In genomic region chr1:234488054-234488953, GRCh38 we compare ENCODE assay signal across 10 cellular contexts. TPM values are rescaled to one million over a fixed set of nuclear protein-coding genes. Genes with fewer than 3 reads are reported as not detected.
DNase-seq lines count a peak whose midpoint lies in the region; ATAC-seq, FAIRE-seq and TF ChIP-seq lines count a peak whose summit lies in the region.
"Had no signal": no experiment of that assay in that cellular context is flagged by ENCODE, and none has a peak within 500 bp of the region (broad histone marks: within the 10 kb centered on the region; RNA-seq: fewer than 3 reads in every experiment).

No MANE protein-coding gene starts in this region.

- CTCF ChIA-PET in HepG2 (lab: Yijun Ruan, JAX; ENCODE audit: low intra/inter-chr PET ratio, low total read pairs), result no interaction called here

- peak overlapping the region; percentile 89 for H3K27ac Mint-ChIP-seq in activated T-cell treated with anti-CD3 and anti-CD28 coated beads, Interleukin-2, amount 50 U/mL, for 72 hours
- H3K27ac Mint-ChIP-seq: CD4-positive, CD25-positive, alpha-beta regulatory T cell had no signal

- H3K4me2 ChIP-seq in HepG2 (ENCODE audit: low read depth, low read length), result peak overlapping the region; percentile 72; the same call in 1 of the 2 replicates

- TF ChIP-seq POLR2A in HepG2 (IDR thresholded peaks at IDR 0.05; ENCODE audit: insufficient read depth in 1 of 2, low read depth in 2 of 2, low read length in 2 of 2), result no peak
- no peak for TF ChIP-seq POLR2A in right lobe of liver (IDR thresholded peaks at IDR 0.05)
- TF ChIP-seq POLR2A in heart left ventricle (IDR thresholded peaks at IDR 0.05), result no peak

- H3K4me1 Mint-ChIP-seq in activated T-cell treated with anti-CD3 and anti-CD28 coated beads, Interleukin-2, amount 50 U/mL, for 72 hours (ENCODE audit: low read depth), result peaks cover 45% of the 10 kb centered on the region

- ATAC-seq in HepG2, result no peak
- ATAC-seq in right lobe of liver, result no peak
- ATAC-seq in HG03280 (IDR thresholded peaks at IDR 0.05; ENCODE audit: unreplicated experiment), result peak; percentile 56
- ATAC-seq in activated T-cell treated with anti-CD3 and anti-CD28 coated beads, Interleukin-2, amount 50 U/mL, for 72 hours (replicated peaks in 1 of 2), result peak; percentile 95 to 97
- ATAC-seq in stimulated activated naive CD8-positive, alpha-beta T cell treated with anti-CD3 and anti-CD28 coated beads, Interleukin-15, Interleukin-2, amounts not matched to agents 100 U/mL and 50 U/mL, for 24 hours, result peak; percentile 94
- ATAC-seq in heart left ventricle, result no peak
- no peak for ATAC-seq in HG03039 (IDR thresholded peaks at IDR 0.05; ENCODE audit: unreplicated experiment)
- no peak for ATAC-seq in GM18519 (IDR thresholded peaks at IDR 0.05; ENCODE audit: low FRiP score, unreplicated experiment)
- ATAC-seq: HCT116 had no signal

- WGBS in HepG2 (ENCODE audit: low lambda C conversion rate), result 69% methylated on average over 9 of the region's 9 CpGs
- 70% methylated on average over 8 of the region's 9 CpGs for WGBS in right lobe of liver (ENCODE audit: insufficient coverage, low coverage, low lambda C conversion rate, missing lambda C conversion rate)
- WGBS in heart left ventricle, 4 donors, result 89 to 90% (median 89%) methylated on average over 9 of the region's 9 CpGs

- no peaks in the 10 kb centered on the region for H3K36me3 ChIP-seq in HepG2 (replicated peaks in 1 of 2; ENCODE audit: control insufficient read depth in 1 of 2, insufficient read depth in 2 of 2, low read length in 2 of 2)
- H3K36me3 ChIP-seq in right lobe of liver, result no peaks in the 10 kb centered on the region
- no peaks in the 10 kb centered on the region for H3K36me3 ChIP-seq in heart left ventricle

- in situ Hi-C loops in HepG2 (cut with HindIII; ENCODE audit: extremely low pct_ligation_motif_present, low pct_unique_long_range_greater_than_20kb), result no loop called here

- TF ChIP-seq RAD21 in HepG2 (CRISPR knock-in tag; IDR thresholded peaks at IDR 0.05), result no peak

- no peak for DNase-seq in HepG2 (ENCODE audit: low spot score)
- no peak for DNase-seq in right lobe of liver
- DNase-seq in activated T-cell treated with anti-CD3 and anti-CD28 coated beads, Interleukin-2, amount 50 U/mL, for 72 hours, result peak; percentile 56 to 60
- DNase-seq in stimulated activated naive CD8-positive, alpha-beta T cell treated with anti-CD3 and anti-CD28 coated beads, Interleukin-15, Interleukin-2, amounts not matched to agents 100 U/mL and 50 U/mL, for 24 hours, result no peak
- no peak for DNase-seq in heart left ventricle

- POLR2A ChIA-PET in HepG2 (lab: Yijun Ruan, JAX), result interaction anchor here (1.0 to 1.8 kb wide), 4 partner anchors 9 to 236 kb away, joined by 3 to 11 read pairs (median 6); partner anchors contain the start of gene TARBP1

- TF ChIP-seq EP300 in HepG2 (IDR thresholded peaks at IDR 0.05; ENCODE audit: low read depth in 2 of 2, low read length in 2 of 2) (no peak), HepG2 (CRISPR knock-in tag; IDR thresholded peaks at IDR 0.05; ENCODE audit: borderline replicate concordance) (no peak)

- no peaks in the 10 kb centered on the region for H3K9me3 Mint-ChIP-seq in activated T-cell treated with anti-CD3 and anti-CD28 coated beads, Interleukin-2, amount 50 U/mL, for 72 hours
- H3K9me3 Mint-ChIP-seq: CD4-positive, CD25-positive, alpha-beta regulatory T cell had no signal

- H3K79me2 ChIP-seq in HepG2 (ENCODE audit: insufficient read depth, low read length), result no peaks in the 10 kb centered on the region

- H3K4me3 ChIP-seq in HepG2 (replicated peaks in 1 of 3; ENCODE audit: insufficient read depth in 1 of 3, low read depth in 2 of 3, low read length in 3 of 3) (no peak overlapping the region), right lobe of liver (no peak overlapping the region), heart left ventricle (no peak overlapping the region)

- peaks cover 12% of the 10 kb centered on the region for H3K27me3 Mint-ChIP-seq in activated T-cell treated with anti-CD3 and anti-CD28 coated beads, Interleukin-2, amount 50 U/mL, for 72 hours (ENCODE audit: low read depth)

- FAIRE-seq in HepG2 (lab: Jason Lieb, UNC), result no peak

- H3K4me3 Mint-ChIP-seq in activated T-cell treated with anti-CD3 and anti-CD28 coated beads, Interleukin-2, amount 50 U/mL, for 72 hours, result peak overlapping the region; percentile 73 to 80

- H3K27me3 ChIP-seq in HepG2 (ENCODE audit: control insufficient read depth in 1 of 2, insufficient read depth in 2 of 2, low read length in 2 of 2) (0 out of 5 replicates have a peak, but pooled peaks cover 0 to 1% of the 10 kb centered on the region in 2 experiments), right lobe of liver (no peaks in the 10 kb centered on the region), heart left ventricle (peaks cover 0 to 5% (median 0%) of the 10 kb centered on the region in 9 donors)

- H3K27ac ChIP-seq in HepG2 (ENCODE audit: extremely low read length, insufficient read depth, low read length) (no peak overlapping the region), right lobe of liver (no peak overlapping the region), heart left ventricle (peak overlapping the region in 1 of 12 donors; percentile 21)

- H3K4me1 ChIP-seq in HepG2 (ENCODE audit: insufficient read depth, low read length), result peaks cover 26% of the 10 kb centered on the region
- H3K4me1 ChIP-seq in right lobe of liver, result no peaks in the 10 kb centered on the region
- peaks cover 0 to 30% (median 5%) of the 10 kb centered on the region in 12 donors for H3K4me1 ChIP-seq in heart left ventricle

- no TSS peak for BruUV-seq in HepG2 (replicated peaks; lab: Mats Ljungman, UMichigan)

- H3K9me3 ChIP-seq in HepG2 (ENCODE audit: low read length) (no peaks in the 10 kb centered on the region), right lobe of liver (no peaks in the 10 kb centered on the region), heart left ventricle (no peaks in the 10 kb centered on the region)

- H2AFZ ChIP-seq in HepG2 (ENCODE audit: low read length), result no peak overlapping the region

- H3K36me3 Mint-ChIP-seq in activated T-cell treated with anti-CD3 and anti-CD28 coated beads, Interleukin-2, amount 50 U/mL, for 72 hours (ENCODE audit: insufficient read depth in 2 of 2), result no peaks in the 10 kb centered on the region
- H3K36me3 Mint-ChIP-seq: CD4-positive, CD25-positive, alpha-beta regulatory T cell had no signal

- intact Hi-C loops in HepG2 (cut with micrococcal nuclease; ENCODE audit: unreplicated experiment), result loop anchor here (10.0 kb wide), 1 partner anchor 926 kb away; no protein-coding TSS in a partner anchor
- intact Hi-C loops in right lobe of liver (cut with DNase I), result loop anchor here in 1 of 2 donors (5.0 kb wide), 1 partner anchor 604 kb away; no protein-coding TSS in a partner anchor
- intact Hi-C loops in heart left ventricle (cut with DNase I), result loop anchor here in 4 of 10 donors (5.0 to 10.0 kb wide), 4 partner anchors 246 to 936 kb away; no protein-coding TSS in a partner anchor

- no peak for TF ChIP-seq CTCF in HepG2 (CRISPR knock-in tag; IDR thresholded peaks at IDR 0.05)
- TF ChIP-seq CTCF in right lobe of liver (IDR thresholded peaks at IDR 0.05), result no peak
- TF ChIP-seq CTCF in heart left ventricle (IDR thresholded peaks at IDR 0.05), result no peak

- no peak overlapping the region for H3K9ac ChIP-seq in HepG2 (ENCODE audit: insufficient read depth, low read depth, low read length)

- H4K20me1 ChIP-seq in HepG2 (ENCODE audit: insufficient read depth, low read length), result no peaks in the 10 kb centered on the region

TF ChIP-seq in HepG2, 621 proteins besides CTCF, POLR2A, EP300 and RAD21 (continues in another document):
- TF ChIP-seq MNT (IDR thresholded peaks at IDR 0.05) (no peak), RFXAP (CRISPR knock-in tag; IDR thresholded peaks at IDR 0.05; ENCODE audit: borderline replicate concordance) (no peak)

RNA-seq across cellular contexts. Expression of gene TARBP1, which starts 9.3 kb away (rescaled TPM):
- total RNA-seq in HepG2 (2016; rRNA removed; fragmentation: Illumina TruSeq; extraction: Trizol), result 31.0 and 37.7 TPM in 2 replicates
- 8.0 and 10.9 TPM in 2 replicates for total RNA-seq in HepG2 (2016; cell fraction: cytosol; rRNA removed; fragmentation: Illumina TruSeq; extraction: Trizol; ENCODE audit: low read depth)
- 33.0 and 39.2 TPM in 2 replicates for total RNA-seq in HepG2 (2016; cell fraction: insoluble cytoplasmic fraction; rRNA removed; fragmentation: Illumina TruSeq; extraction: Trizol)
- 9.9 and 14.5 TPM in 2 replicates for total RNA-seq in HepG2 (2016; cell fraction: membrane; rRNA removed; fragmentation: Illumina TruSeq; extraction: Trizol)
- 49.3 and 51.0 TPM in 2 replicates for total RNA-seq in HepG2 (2016; cell fraction: nucleus; rRNA removed; fragmentation: Illumina TruSeq; extraction: Trizol)
- polyA plus RNA-seq in HepG2 (2011; rRNA removed), result 58.7 and 67.0 TPM in 2 replicates
- polyA plus RNA-seq in HepG2 (2011; cell fraction: cytosol; rRNA removed), result 15.2 and 18.3 TPM in 2 replicates
- 127 and 145 TPM in 2 replicates for polyA plus RNA-seq in HepG2 (2011; cell fraction: nucleus; rRNA removed)
- polyA plus RNA-seq in HepG2 (2012), result 31.2 and 34.3 TPM in 2 replicates
- 1.00 and 1.2 TPM in 2 replicates for polyA plus RNA-seq in HepG2 (2016; cell fraction: cytosol; fragmentation: Illumina TruSeq; extraction: Trizol; ENCODE audit: low read depth)
- polyA plus RNA-seq in HepG2 (2016; cell fraction: insoluble cytoplasmic fraction; fragmentation: Illumina TruSeq; extraction: Trizol; ENCODE audit: low read depth), result 26.8 and 27.3 TPM in 2 replicates
- polyA plus RNA-seq in HepG2 (2016; cell fraction: membrane; fragmentation: Illumina TruSeq; extraction: Trizol; ENCODE audit: low read depth), result 3.6 and 4.1 TPM in 2 replicates
- polyA plus RNA-seq in HepG2 (2016; cell fraction: nucleus; fragmentation: Illumina TruSeq; extraction: Trizol; ENCODE audit: insufficient read depth, low read depth), result 121 and 134 TPM in 2 replicates
- polyA minus RNA-seq in HepG2 (2011; rRNA and poly(A)+ RNA removed; ENCODE audit: low replicate concordance), result 15.4 and 29.8 TPM in 2 replicates
- 10.9 and 11.5 TPM in 2 replicates for polyA minus RNA-seq in HepG2 (2011; cell fraction: cytosol; rRNA and poly(A)+ RNA removed)
- 73.5 and 78.7 TPM in 2 replicates for polyA minus RNA-seq in HepG2 (2011; cell fraction: nucleus; rRNA and poly(A)+ RNA removed)
- 10 to 100 TPM in 2 of 6 experiments, 1 to 10 TPM in 4; 7.2 to 16.7 (median 8.0) TPM for total RNA-seq in right lobe of liver
- total RNA-seq in activated T-cell treated with anti-CD3 and anti-CD28 coated beads, Interleukin-2, amount 50 U/mL, for 72 hours, result 10 to 100 TPM; 49.6 to 63.0 TPM
- total RNA-seq in heart left ventricle, result 10 to 100 TPM in 4 of 9 donors, 1 to 10 TPM in 5; 7.1 to 18.2 (median 9.9) TPM
- 10 to 100 TPM in 1 of 2 donors, 1 to 10 TPM in 1; 4.8 to 15.9 TPM for polyA plus RNA-seq in heart left ventricle

Comparison
In these comparisons a context has a peak if more than half of its experiments do, and no peak if none do; other contexts are left out.
1. ATAC-seq: peak in HG03280 (single experiment), activated T-cell treated with anti-CD3 and anti-CD28 coated beads, Interleukin-2, amount 50 U/mL, for 72 hours (2 of 2) and stimulated activated naive CD8-positive, alpha-beta T cell treated with anti-CD3 and anti-CD28 coated beads, Interleukin-15, Interleukin-2, amounts not matched to agents 100 U/mL and 50 U/mL, for 24 hours (single experiment); none in HepG2 (single experiment), right lobe of liver (0 of 4), heart left ventricle (0 of 4), HG03039 (single experiment) and GM18519 (single experiment).
2. DNase-seq: peak in activated T-cell treated with anti-CD3 and anti-CD28 coated beads, Interleukin-2, amount 50 U/mL, for 72 hours (2 of 2); none in HepG2 (single experiment), right lobe of liver (0 of 3), stimulated activated naive CD8-positive, alpha-beta T cell treated with anti-CD3 and anti-CD28 coated beads, Interleukin-15, Interleukin-2, amounts not matched to agents 100 U/mL and 50 U/mL, for 24 hours (single experiment) and heart left ventricle (0 of 5).